Comparison of ENCODE assay signal across 1 cellular context in genomic region chr20:35523298-35523888, GRCh38.
TF ChIP-seq lines count a peak whose summit lies in the region.

No MANE protein-coding gene starts in this region.

TF ChIP-seq in SK-N-SH, 30 proteins besides CTCF, POLR2A, EP300 and RAD21 (continued from another document):
- no peak for TF ChIP-seq USF1 (IDR thresholded peaks at IDR 0.05; ENCODE audit: borderline replicate concordance, low read depth)
- TF ChIP-seq GABPA (IDR thresholded peaks at IDR 0.05; ENCODE audit: low read depth) = no peak
- no peak for TF ChIP-seq SIN3A (IDR thresholded peaks at IDR 0.05; ENCODE audit: borderline replicate concordance, low read depth, low read length)
- TF ChIP-seq JUND (IDR thresholded peaks at IDR 0.05) = no peak
TF ChIP-seq in SK-N-SH: peak in this region for 0.
